Comparison of ENCODE assay signal across 17 cellular contexts in the genomic region with DNA sequence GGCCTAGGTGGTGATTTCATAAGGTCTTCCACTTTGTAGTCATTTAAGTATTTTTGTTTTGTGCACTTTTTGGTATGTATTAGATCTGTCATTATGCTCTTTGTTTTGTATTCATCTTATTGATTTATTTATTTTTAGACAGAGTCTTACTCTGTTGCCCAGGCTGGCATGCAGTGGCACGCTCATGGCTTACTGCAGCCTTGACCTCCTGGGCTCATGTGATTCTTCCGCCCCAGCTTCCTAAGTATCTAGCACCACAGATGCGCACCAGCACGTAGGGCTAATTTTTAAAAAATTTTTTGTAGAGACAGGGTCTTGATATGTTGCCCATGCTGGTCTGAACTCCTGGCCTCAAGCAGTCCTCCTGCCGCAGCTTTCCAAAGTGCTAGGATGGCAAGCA. TPM values are rescaled to one million over a fixed set of nuclear protein-coding genes. Genes with fewer than 3 reads are reported as not detected.
"Had no signal": no experiment of that assay in that cellular context is flagged by ENCODE, and none has a peak within 500 bp of the region (broad histone marks: within the 10 kb centered on the region; RNA-seq: fewer than 3 reads in every experiment).

No MANE protein-coding gene starts in this region.

- DNase-seq: activated CD4-positive, alpha-beta T cell treated with anti-CD3 and anti-CD28 coated beads, Interleukin-2, amount 50 U/mL, for 1 hour; activated CD8-positive, alpha-beta memory T cell treated with anti-CD3 and anti-CD28 coated beads for 24 hours; activated naive CD4-positive, alpha-beta T cell treated with anti-CD3 and anti-CD28 coated beads, Interleukin-2, amount 50 U/mL, for 16 hours; activated T-cell treated with anti-CD3 and anti-CD28 coated beads for 4 hours; islet precursor cell; naive B cell; small intestine; stimulated activated CD4-positive, alpha-beta T cell treated with anti-CD3 and anti-CD28 coated beads, Interleukin-4, amount 100 ng/mL, for 24 hours; stimulated activated naive CD4-positive, alpha-beta T cell; substantia nigra had no signal

- H3K9me3 ChIP-seq: neutrophil had no signal

- H3K9me3 Mint-ChIP-seq: activated T-helper 2 cell treated with anti-CD3 and anti-CD28 coated beads, Interferon-gamma antibody, Interleukin-2, Interleukin-4, amounts not matched to agents 10 μg/mL and 5 μg/mL and 100 μg/mL, durations not matched to agents 14 hours and 24 hours and 36 hours; naive B cell; T-helper 2 cell treated with Interferon-gamma antibody and Interleukin-4, amounts not matched to agents 5 μg/mL and 100 μg/mL, for 36 hours; type B pancreatic cell had no signal

- H3K27me3 ChIP-seq: cardiac muscle cell, neutrophil had no signal

- H3K27me3 Mint-ChIP-seq: naive B cell, type B pancreatic cell had no signal

- H3K27ac Mint-ChIP-seq: activated T-helper 2 cell treated with anti-CD3 and anti-CD28 coated beads, Interferon-gamma antibody, Interleukin-2, Interleukin-4, amounts not matched to agents 10 μg/mL and 5 μg/mL and 100 μg/mL, durations not matched to agents 14 hours and 24 hours and 36 hours; T-helper 2 cell treated with Interferon-gamma antibody and Interleukin-4, amounts not matched to agents 5 μg/mL and 100 μg/mL, for 36 hours; type B pancreatic cell had no signal

- H3K4me3 ChIP-seq: cardiac muscle cell had no signal

- H3K36me3 Mint-ChIP-seq: naive B cell had no signal

- ATAC-seq: esophagus mucosa had no signal

- H3K27ac ChIP-seq: cardiac muscle cell, neutrophil had no signal

- H3K4me1 Mint-ChIP-seq: naive B cell had no signal

- H3K4me3 Mint-ChIP-seq: naive B cell; T-helper 2 cell treated with Interferon-gamma antibody and Interleukin-4, amounts not matched to agents 5 μg/mL and 100 μg/mL, for 36 hours; type B pancreatic cell had no signal

RNA-seq across cellular contexts. Expression of a gene that starts 49.5 kb away (rescaled TPM):
- total RNA-seq: posterior vena cava had no signal
